21 cellular contexts compared by ENCODE assay signal in genomic region chr11:100964400-100964799, GRCh38.
"Had no signal": no experiment of that assay in that cellular context is flagged by ENCODE, and none has a peak within 500 bp of the region (broad histone marks: within the 10 kb centered on the region; RNA-seq: fewer than 3 reads in every experiment).

No MANE protein-coding gene starts in this region.

- H3K27me3 Mint-ChIP-seq: activated CD8-positive, alpha-beta memory T cell treated with anti-CD3 and anti-CD28 coated beads, Interleukin-2, amount 10 ng/mL, durations not matched to agents 7 days and 5 days; activated naive CD8-positive, alpha-beta T cell; activated T-cell treated with anti-CD3 and anti-CD28 coated beads, Interleukin-2, amount 50 U/mL, for 24 hours; stimulated activated naive CD8-positive, alpha-beta T cell treated with anti-CD3 and anti-CD28 coated beads, Interleukin-15, Interleukin-2, amounts not matched to agents 100 ng/mL and 50 ng/mL, for 24 hours had no signal

- H3K27ac Mint-ChIP-seq: activated CD8-positive, alpha-beta memory T cell treated with anti-CD3 and anti-CD28 coated beads, Interleukin-2, amount 10 ng/mL, durations not matched to agents 7 days and 5 days; activated naive CD8-positive, alpha-beta T cell; activated T-cell treated with anti-CD3 and anti-CD28 coated beads, Interleukin-2, amount 50 U/mL, for 24 hours; nephron; stimulated activated naive CD8-positive, alpha-beta T cell treated with anti-CD3 and anti-CD28 coated beads, Interleukin-15, Interleukin-2, amounts not matched to agents 100 ng/mL and 50 ng/mL, for 24 hours had no signal

- H3K4me1 Mint-ChIP-seq: activated CD8-positive, alpha-beta memory T cell treated with anti-CD3 and anti-CD28 coated beads, Interleukin-2, amount 10 ng/mL, durations not matched to agents 7 days and 5 days; nephron had no signal

- H3K4me3 ChIP-seq: coronary artery, heart right ventricle, prostate gland, thoracic aorta had no signal

- DNase-seq: activated CD4-positive, alpha-beta T cell treated with anti-CD3 and anti-CD28 coated beads for 1 hour; activated CD4-positive, alpha-beta T cell treated with anti-CD3 and anti-CD28 coated beads, Interleukin-2, amount 50 U/mL, for 48 hours; activated CD8-positive, alpha-beta memory T cell treated with anti-CD3 and anti-CD28 coated beads, Interleukin-2, amount 10 ng/mL, durations not matched to agents 7 days and 5 days; activated effector memory CD4-positive, alpha-beta T cell treated with anti-CD3 and anti-CD28 coated beads, Interleukin-2, amount 50 U/mL, for 16 hours; activated T-cell treated with anti-CD3 and anti-CD28 coated beads, Interleukin-2, amount 50 U/mL, for 24 hours; aorta; caudate nucleus; effector CD4-positive, alpha-beta T cell; heart right ventricle; kidney; left ventricle myocardium superior; mesenchymal stem cell; stimulated activated CD4-positive, alpha-beta T cell treated with anti-CD3 and anti-CD28 coated beads, Interleukin-4, amount 100 ng/mL, for 1 hour; stimulated activated CD8-positive, alpha-beta memory T cell treated with anti-CD3 and anti-CD28 coated beads, Interleukin-4, amount 100 ng/mL, for 48 hours had no signal

- H3K36me3 Mint-ChIP-seq: activated CD8-positive, alpha-beta memory T cell treated with anti-CD3 and anti-CD28 coated beads, Interleukin-2, amount 10 ng/mL, durations not matched to agents 7 days and 5 days; activated naive CD8-positive, alpha-beta T cell had no signal

- H3K4me3 Mint-ChIP-seq: activated CD8-positive, alpha-beta memory T cell treated with anti-CD3 and anti-CD28 coated beads, Interleukin-2, amount 10 ng/mL, durations not matched to agents 7 days and 5 days; activated naive CD8-positive, alpha-beta T cell; activated T-cell treated with anti-CD3 and anti-CD28 coated beads, Interleukin-2, amount 50 U/mL, for 24 hours; nephron; stimulated activated naive CD8-positive, alpha-beta T cell treated with anti-CD3 and anti-CD28 coated beads, Interleukin-15, Interleukin-2, amounts not matched to agents 100 ng/mL and 50 ng/mL, for 24 hours had no signal

- ATAC-seq: activated CD8-positive, alpha-beta memory T cell treated with anti-CD3 and anti-CD28 coated beads, Interleukin-2, amount 10 ng/mL, durations not matched to agents 7 days and 5 days; heart right ventricle; left ventricle myocardium superior; sciatic nerve had no signal
